ENCODE assay signal across 9 cellular contexts in genomic region chr5:133049726-133050048, GRCh38. TPM values are rescaled to one million over a fixed set of nuclear protein-coding genes. Genes with fewer than 3 reads are reported as not detected.
A peak's percentile ranks its signal among the peaks of the same experiment; 100 is the strongest.
DNase-seq lines count a peak whose midpoint lies in the region; ATAC-seq and TF ChIP-seq lines count a peak whose summit lies in the region.
"Had no signal": no experiment of that assay in that cellular context is flagged by ENCODE, and none has a peak within 500 bp of the region (broad histone marks: within the 10 kb centered on the region; RNA-seq: fewer than 3 reads in every experiment).

No MANE protein-coding gene starts in this region.

- H3K9me3 ChIP-seq in OCI-LY1 (ENCODE audit: low read length) (no peaks in the 10 kb centered on the region), esophagus muscularis mucosa (no peaks in the 10 kb centered on the region), smooth muscle cell (replicated peaks; ENCODE audit: low read depth) (no peaks in the 10 kb centered on the region)

- H3K4me3 ChIP-seq in OCI-LY1 (ENCODE audit: low read depth, low read length, poor library complexity, severe bottlenecking): peak overlapping the region; percentile 2
- H3K4me3 ChIP-seq in esophagus muscularis mucosa: peak overlapping the region in 1 of 4 donors; percentile 8
- no peak overlapping the region for H3K4me3 ChIP-seq in smooth muscle cell

- TF ChIP-seq POLR2A in esophagus muscularis mucosa (IDR thresholded peaks at IDR 0.05; ENCODE audit: low read depth): no peak

- no peaks in the 10 kb centered on the region for H3K9me2 ChIP-seq in OCI-LY1 (ENCODE audit: low read depth, low read length)

- H4K20me1 ChIP-seq in OCI-LY1 (ENCODE audit: insufficient read depth, low read length) (no peaks in the 10 kb centered on the region), smooth muscle cell (ENCODE audit: low read depth) (peaks cover 23% of the 10 kb centered on the region)

- no peak for ATAC-seq in activated T-cell treated with anti-CD3 and anti-CD28 coated beads, Interleukin-2, amount 50 U/mL, for 72 hours (replicated peaks in 1 of 2)
- no peak for ATAC-seq in HG03457 (IDR thresholded peaks at IDR 0.05; ENCODE audit: unreplicated experiment)
- ATAC-seq in HG03442 (IDR thresholded peaks at IDR 0.05; ENCODE audit: unreplicated experiment): no peak

- no peak for DNase-seq in activated T-cell treated with anti-CD3 and anti-CD28 coated beads, Interleukin-2, amount 50 U/mL, for 72 hours
- no peak for DNase-seq in activated T-cell treated with anti-CD3 and anti-CD28 coated beads, Interleukin-2, amount 50 U/mL, for 1 hour
- no peak for DNase-seq in esophagus muscularis mucosa (ENCODE audit: extremely low spot score)
- DNase-seq in smooth muscle cell (lab: John Stamatoyannopoulos, UW; ENCODE audit: unreplicated experiment): no peak
- DNase-seq in NCI-H2107 treated with DMSO at 0.1 percent for 48 hours (lab: John Stamatoyannopoulos, UW; ENCODE audit: unreplicated experiment): no peak

- H3F3A ChIP-seq in OCI-LY1 (ENCODE audit: insufficient read depth, low read length) (0 out of 2 replicates have a peak, but pooled peaks cover 5% of the 10 kb centered on the region), smooth muscle cell (ENCODE audit: low read depth) (peaks cover 20% of the 10 kb centered on the region)

- H2AFZ ChIP-seq in OCI-LY1 (ENCODE audit: low read length) (no peak overlapping the region), smooth muscle cell (ENCODE audit: low read depth) (no peak overlapping the region)

- H3K27me3 ChIP-seq in OCI-LY1 (ENCODE audit: insufficient read depth, low read length) (no peaks in the 10 kb centered on the region), esophagus muscularis mucosa (no peaks in the 10 kb centered on the region), smooth muscle cell (ENCODE audit: low read depth) (no peaks in the 10 kb centered on the region)

- peaks cover 43% of the 10 kb centered on the region for H3K4me1 Mint-ChIP-seq in activated T-cell treated with anti-CD3 and anti-CD28 coated beads, Interleukin-2, amount 50 U/mL, for 72 hours (ENCODE audit: low read depth)

- H3K36me3 Mint-ChIP-seq in activated T-cell treated with anti-CD3 and anti-CD28 coated beads, Interleukin-2, amount 50 U/mL, for 72 hours (ENCODE audit: insufficient read depth in 2 of 2): peaks cover 2 to 7% of the 10 kb centered on the region in 2 donors

- H3K27ac Mint-ChIP-seq in activated T-cell treated with anti-CD3 and anti-CD28 coated beads, Interleukin-2, amount 50 U/mL, for 72 hours: peak overlapping the region; percentile 29

- H3K4me1 ChIP-seq in OCI-LY1 (ENCODE audit: insufficient read depth, low read length, severe bottlenecking): peaks cover 56% of the 10 kb centered on the region
- H3K4me1 ChIP-seq in esophagus muscularis mucosa: peaks cover 35 to 54% (median 49%) of the 10 kb centered on the region in 4 donors
- peaks cover 18% of the 10 kb centered on the region for H3K4me1 ChIP-seq in smooth muscle cell (ENCODE audit: low read depth)

- TF ChIP-seq CTCF in OCI-LY1 (IDR thresholded peaks at IDR 0.05; ENCODE audit: low read length) (no peak), esophagus muscularis mucosa (IDR thresholded peaks at IDR 0.05) (no peak), smooth muscle cell (IDR thresholded peaks at IDR 0.05; ENCODE audit: borderline replicate concordance, insufficient read depth, poor library complexity, severe bottlenecking) (no peak)

- H3K79me2 ChIP-seq in OCI-LY1 (ENCODE audit: insufficient read depth, low read length) (peaks cover 32% of the 10 kb centered on the region), smooth muscle cell (ENCODE audit: low read depth) (peaks cover 34% of the 10 kb centered on the region)

- H3K4me3 Mint-ChIP-seq in activated T-cell treated with anti-CD3 and anti-CD28 coated beads, Interleukin-2, amount 50 U/mL, for 72 hours: peak overlapping the region in 1 of 2 donors; percentile 6
- H3K4me3 Mint-ChIP-seq: CD14-positive monocyte had no signal

- no peaks in the 10 kb centered on the region for H3K27me3 Mint-ChIP-seq in activated T-cell treated with anti-CD3 and anti-CD28 coated beads, Interleukin-2, amount 50 U/mL, for 72 hours (ENCODE audit: low read depth)

- intact Hi-C loops in esophagus muscularis mucosa (cut with DNase I): loop anchor here (5.0 kb wide), 1 partner anchor 87 kb away; the partner anchor contains the start of gene AFF4

- H3K36me3 ChIP-seq in OCI-LY1 (ENCODE audit: insufficient read depth, low read length) (peaks cover 23% of the 10 kb centered on the region), esophagus muscularis mucosa (no peaks in the 10 kb centered on the region), smooth muscle cell (ENCODE audit: low read depth) (no peaks in the 10 kb centered on the region)

- peak overlapping the region; percentile 96 for H3K4me2 ChIP-seq in OCI-LY1 (ENCODE audit: low read length)
- peak overlapping the region; percentile 13 for H3K4me2 ChIP-seq in smooth muscle cell

- H3K9me3 Mint-ChIP-seq in activated T-cell treated with anti-CD3 and anti-CD28 coated beads, Interleukin-2, amount 50 U/mL, for 72 hours: no peaks in the 10 kb centered on the region

- TF ChIP-seq EP300 in esophagus muscularis mucosa (IDR thresholded peaks at IDR 0.05): no peak

- H3K9ac ChIP-seq in OCI-LY1 (ENCODE audit: low read length) (peak overlapping the region; percentile 51; the same call in 1 of the 2 replicates), smooth muscle cell (ENCODE audit: low read depth) (no peak overlapping the region)

- peak overlapping the region; percentile 97 for H3K27ac ChIP-seq in OCI-LY1 (ENCODE audit: low read depth, low read length, poor library complexity, severe bottlenecking)
- peak overlapping the region; percentile 95 to 99 (median 98) for H3K27ac ChIP-seq in esophagus muscularis mucosa (replicated peaks in 1 of 4)
- peak overlapping the region; percentile 9 for H3K27ac ChIP-seq in smooth muscle cell (ENCODE audit: low read depth)

- 21% methylated on average over 1 of the region's 1 CpG for WGBS in esophagus muscularis mucosa
- 13% methylated on average over 1 of the region's 1 CpG for WGBS in smooth muscle cell (ENCODE audit: low lambda C conversion rate)

RNA-seq across cellular contexts. Expression of gene HSPA4, which starts 2.1 kb away (rescaled TPM):
- total RNA-seq in activated T-cell treated with anti-CD3 and anti-CD28 coated beads, Interleukin-2, amount 50 U/mL, for 72 hours: 100 to 1,000 TPM; 173 to 213 TPM
- total RNA-seq in esophagus muscularis mucosa (10 to 100 TPM; 54.1 to 65.2 (median 55.3) TPM), smooth muscle cell (90.3 and 115 TPM in 2 replicates)
- 65.1 and 73.2 TPM in 2 replicates for polyA plus RNA-seq in smooth muscle cell

RNA-seq across cellular contexts. Expression of gene ZCCHC10, which starts 23.3 kb away (rescaled TPM):
- 10 to 100 TPM; 23.7 to 30.6 TPM for total RNA-seq in activated T-cell treated with anti-CD3 and anti-CD28 coated beads, Interleukin-2, amount 50 U/mL, for 72 hours
- total RNA-seq in esophagus muscularis mucosa: 10 to 100 TPM in 2 of 4 donors, 1 to 10 TPM in 2; 8.6 to 40.8 (median 13.1) TPM
- total RNA-seq in smooth muscle cell: 33.0 and 33.4 TPM in 2 replicates
- 28.4 and 41.0 TPM in 2 replicates for polyA plus RNA-seq in smooth muscle cell

Comparison
In these comparisons a context has a peak if more than half of its experiments do, and no peak if none do; other contexts are left out.
1. H3K27ac ChIP-seq: peak in every context shown above with its lines; median percentile 98 in esophagus muscularis mucosa; 97 in OCI-LY1; 9 in smooth muscle cell.